In genomic region chr2:160411167-160411566, GRCh38 we compare ENCODE assay signal across 8 cellular contexts.
A peak's percentile ranks its signal among the peaks of the same experiment; 100 is the strongest.
DNase-seq lines count a peak whose midpoint lies in the region; TF ChIP-seq lines count a peak whose summit lies in the region.

No MANE protein-coding gene starts in this region.

- TF ChIP-seq CTCF in osteoblast (IDR thresholded peaks at IDR 0.05; ENCODE audit: extremely low read depth, low read depth, low read length): no peak

- DNase-seq in SKM-1 treated with dmso at 0.1 percent for 144 hours (lab: John Stamatoyannopoulos, UW; ENCODE audit: unreplicated experiment) (peak; percentile 16), SKM-1 (lab: John Stamatoyannopoulos, UW; ENCODE audit: unreplicated experiment) (no peak), NCI-H446 treated with DMSO at 0.1 percent for 48 hours (lab: John Stamatoyannopoulos, UW) (peak; percentile 24), osteoblast (ENCODE audit: insufficient read length, low spot score, missing footprints) (no peak), mucosa of gallbladder (ENCODE audit: low spot score) (no peak), GM19240 (ENCODE audit: insufficient read length, low spot score) (no peak), COR-L47 (lab: John Stamatoyannopoulos, UW) (no peak)

- peaks cover 57% of the 10 kb centered on the region for H3K79me2 ChIP-seq in osteoblast (ENCODE audit: insufficient read depth, low read length)

- peak overlapping the region; percentile 38 for H3K4me2 ChIP-seq in osteoblast (ENCODE audit: insufficient read depth, low read length)

- H3K9me3 ChIP-seq in osteoblast (ENCODE audit: low read depth, low read length): no peaks in the 10 kb centered on the region

- no peaks in the 10 kb centered on the region for H3K36me3 ChIP-seq in osteoblast (ENCODE audit: insufficient read depth, low read length)

- H3K4me3 ChIP-seq in osteoblast (ENCODE audit: insufficient read depth, low read length): no peak overlapping the region

- no peaks in the 10 kb centered on the region for H4K20me1 ChIP-seq in osteoblast (ENCODE audit: insufficient read depth, low read length)

- H3K4me1 ChIP-seq in osteoblast (ENCODE audit: insufficient read depth, low read length): peaks cover 28% of the 10 kb centered on the region

- H3K27me3 ChIP-seq in osteoblast (ENCODE audit: insufficient read depth, low read length): no peaks in the 10 kb centered on the region

- WGBS in adipose tissue, 3 donors: 11 to 41% (median 11%) methylated on average over 1 of the region's 1 CpG

- H3K27ac ChIP-seq in adipose tissue (ENCODE audit: low read depth, low read length) (peak overlapping the region; percentile 7), osteoblast (ENCODE audit: low read depth, low read length) (peak overlapping the region; percentile 58)

- H2AFZ ChIP-seq in osteoblast (ENCODE audit: low read length): peak overlapping the region; percentile 9

Comparison
In these comparisons a context has a peak if more than half of its experiments do, and no peak if none do; other contexts are left out.
1. DNase-seq: peak in SKM-1 treated with dmso at 0.1 percent for 144 hours (single experiment) and NCI-H446 treated with DMSO at 0.1 percent for 48 hours (single experiment); none in SKM-1 (single experiment), osteoblast (single experiment), mucosa of gallbladder (single experiment), GM19240 (single experiment) and COR-L47 (single experiment).